21 cellular contexts compared by ENCODE assay signal in the genomic region with DNA sequence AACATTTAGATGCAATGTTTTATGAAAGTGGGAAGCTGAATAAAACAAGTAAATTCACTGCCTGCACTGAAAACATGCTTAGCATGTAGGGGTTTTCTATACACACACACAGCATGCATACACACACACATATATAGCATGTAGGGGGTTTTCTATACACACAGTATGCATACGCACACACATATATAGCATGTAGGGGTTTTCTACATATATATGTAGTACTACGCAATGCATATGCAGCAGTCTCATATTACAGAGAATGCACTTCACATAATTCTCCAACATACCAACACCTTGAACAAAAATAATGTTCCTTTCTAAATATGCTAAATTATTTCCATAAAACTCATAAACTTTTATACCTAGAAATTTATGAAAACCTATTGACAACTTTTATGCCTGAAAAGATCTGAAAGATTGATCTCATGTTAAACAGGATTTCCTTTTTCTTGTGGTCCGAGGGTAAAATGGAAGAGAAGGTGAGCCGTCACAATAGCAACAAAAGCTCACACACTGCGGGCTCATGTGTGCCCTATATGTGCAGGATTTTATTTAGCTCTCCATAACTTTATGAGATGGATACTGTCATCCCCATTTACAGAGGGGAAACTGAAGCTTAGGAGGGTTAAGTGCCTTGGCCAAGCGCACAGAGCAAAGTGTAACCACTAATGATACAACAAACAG.
DNase-seq lines count a peak whose midpoint lies in the region; ATAC-seq and TF ChIP-seq lines count a peak whose summit lies in the region.
"Had no signal": no experiment of that assay in that cellular context is flagged by ENCODE, and none has a peak within 500 bp of the region (broad histone marks: within the 10 kb centered on the region; RNA-seq: fewer than 3 reads in every experiment).

No MANE protein-coding gene starts in this region.

- no peaks in the 10 kb centered on the region for H3K9me3 Mint-ChIP-seq in T-helper 1 cell treated with Interleukin-12 subunit alpha and Interleukin-12 subunit beta and Interleukin-4 antibody, amounts not matched to agents 30 μg/mL and 1 μg/mL, for 36 hours
- no peaks in the 10 kb centered on the region for H3K9me3 Mint-ChIP-seq in CD4-positive, alpha-beta T cell
- no peaks in the 10 kb centered on the region for H3K9me3 Mint-ChIP-seq in activated naive CD8-positive, alpha-beta T cell treated with anti-CD3 and anti-CD28 coated beads, Interleukin-2, amount 50 U/mL, for 24 hours
- H3K9me3 Mint-ChIP-seq: naive B cell had no signal

- intact Hi-C loops in CD4-positive, alpha-beta T cell (cut with DNase I, micrococcal nuclease) = no loop called here
- intact Hi-C loops in prostate gland (cut with DNase I) = no loop called here

- peaks cover 34% of the 10 kb centered on the region for H3K36me3 Mint-ChIP-seq in T-helper 1 cell treated with Interleukin-12 subunit alpha and Interleukin-12 subunit beta and Interleukin-4 antibody, amounts not matched to agents 30 μg/mL and 1 μg/mL, for 36 hours (ENCODE audit: low read depth)
- peaks cover 91% of the 10 kb centered on the region for H3K36me3 Mint-ChIP-seq in CD4-positive, alpha-beta T cell (ENCODE audit: low read depth)
- peaks cover 56% of the 10 kb centered on the region for H3K36me3 Mint-ChIP-seq in activated naive CD8-positive, alpha-beta T cell treated with anti-CD3 and anti-CD28 coated beads, Interleukin-2, amount 50 U/mL, for 24 hours (ENCODE audit: low read depth)

- peaks cover 38% of the 10 kb centered on the region for H3K4me1 Mint-ChIP-seq in T-helper 1 cell treated with Interleukin-12 subunit alpha and Interleukin-12 subunit beta and Interleukin-4 antibody, amounts not matched to agents 30 μg/mL and 1 μg/mL, for 36 hours (ENCODE audit: low read depth)
- peaks cover 94% of the 10 kb centered on the region for H3K4me1 Mint-ChIP-seq in CD4-positive, alpha-beta T cell (ENCODE audit: low read depth)
- peaks cover 76% of the 10 kb centered on the region for H3K4me1 Mint-ChIP-seq in activated naive CD8-positive, alpha-beta T cell treated with anti-CD3 and anti-CD28 coated beads, Interleukin-2, amount 50 U/mL, for 24 hours

- no peak for TF ChIP-seq CTCF in CD4-positive, alpha-beta T cell (IDR thresholded peaks at IDR 0.05)
- no peak for TF ChIP-seq CTCF in prostate gland (IDR thresholded peaks at IDR 0.05)

- WGBS in prostate gland = 90% methylated on average over 6 of the region's 6 CpGs

- CTCF ChIA-PET in CD4-positive, alpha-beta T cell (lab: Charles Lee) = interaction anchor here (1.2 to 1.7 kb wide), 4 partner anchors 9 to 142 kb away, joined by 4 to 6 read pairs (median 4); a partner anchor contains a TSS

- H3K27ac ChIP-seq in CD4-positive, alpha-beta T cell (ENCODE audit: low read depth, low read length) = peak overlapping the region; percentile 47
- H3K27ac ChIP-seq in prostate gland = peak overlapping the region; percentile 26 to 94
- H3K27ac ChIP-seq: 22Rv1, right lobe of liver had no signal

- peak; percentile 69 for ATAC-seq in CD4-positive, alpha-beta T cell (ENCODE audit: poor library complexity)
- no peak for ATAC-seq in activated naive CD8-positive, alpha-beta T cell treated with anti-CD3 and anti-CD28 coated beads, Interleukin-2, amount 50 U/mL, for 24 hours
- no peak for ATAC-seq in GM21737 (IDR thresholded peaks at IDR 0.05; ENCODE audit: unreplicated experiment)
- ATAC-seq: right lobe of liver had no signal

- no peak for DNase-seq in T-helper 1 cell
- no peak for DNase-seq in CD4-positive, alpha-beta T cell
- DNase-seq in activated naive CD8-positive, alpha-beta T cell treated with anti-CD3 and anti-CD28 coated beads, Interleukin-2, amount 50 U/mL, for 24 hours = no peak
- DNase-seq in prostate gland (ENCODE audit: low spot score) = no peak
- DNase-seq in NCI-H82 treated with DMSO at 0.1 percent for 48 hours (lab: John Stamatoyannopoulos, UW; ENCODE audit: unreplicated experiment) = no peak
- no peak for DNase-seq in effector CD8-positive, alpha-beta T cell (lab: John Stamatoyannopoulos, UW)
- DNase-seq: activated CD4-positive, alpha-beta T cell treated with anti-CD3 and anti-CD28 coated beads, Interleukin-2, amount 50 U/mL, for 1 hour; AML-193; anterior cingulate cortex; Caco-2; DND-41; effector CD4-positive, alpha-beta T cell; mesenchymal stem cell; naive B cell; NCI-H2171 treated with DMSO at 0.1 percent for 48 hours; NCI-H526 treated with DMSO at 0.1 percent for 48 hours; right lobe of liver; SK-N-SH had no signal

- peak overlapping the region; percentile 52 for H3K27ac Mint-ChIP-seq in T-helper 1 cell treated with Interleukin-12 subunit alpha and Interleukin-12 subunit beta and Interleukin-4 antibody, amounts not matched to agents 30 μg/mL and 1 μg/mL, for 36 hours
- H3K27ac Mint-ChIP-seq in CD4-positive, alpha-beta T cell = peak overlapping the region; percentile 85
- H3K27ac Mint-ChIP-seq in activated naive CD8-positive, alpha-beta T cell treated with anti-CD3 and anti-CD28 coated beads, Interleukin-2, amount 50 U/mL, for 24 hours = peak overlapping the region; percentile 15

- H3K27me3 Mint-ChIP-seq in T-helper 1 cell treated with Interleukin-12 subunit alpha and Interleukin-12 subunit beta and Interleukin-4 antibody, amounts not matched to agents 30 μg/mL and 1 μg/mL, for 36 hours (ENCODE audit: low read depth) = no peaks in the 10 kb centered on the region
- H3K27me3 Mint-ChIP-seq in CD4-positive, alpha-beta T cell = no peaks in the 10 kb centered on the region
- H3K27me3 Mint-ChIP-seq in activated naive CD8-positive, alpha-beta T cell treated with anti-CD3 and anti-CD28 coated beads, Interleukin-2, amount 50 U/mL, for 24 hours = no peaks in the 10 kb centered on the region
- H3K27me3 Mint-ChIP-seq: naive B cell had no signal

- H3K4me3 ChIP-seq in prostate gland = no peak overlapping the region
- H3K4me3 ChIP-seq: right lobe of liver had no signal

- H3K27me3 ChIP-seq in CD4-positive, alpha-beta T cell (ENCODE audit: control insufficient read depth, insufficient read depth, low read length) = no peaks in the 10 kb centered on the region
- H3K27me3 ChIP-seq in prostate gland (replicated peaks; ENCODE audit: insufficient read depth) = no peaks in the 10 kb centered on the region
- H3K27me3 ChIP-seq: right lobe of liver had no signal

- POLR2A ChIA-PET in CD4-positive, alpha-beta T cell (lab: Charles Lee) = interaction anchor here (0.8 to 3.5 kb wide), 11 partner anchors 9 to 335 kb away, joined by 3 to 12 read pairs (median 4); a partner anchor contains a TSS

- H3K4me1 ChIP-seq in prostate gland (replicated peaks) = peaks cover 25% of the 10 kb centered on the region
- H3K4me1 ChIP-seq: Caco-2 had no signal

- no peaks in the 10 kb centered on the region for H3K9me3 ChIP-seq in CD4-positive, alpha-beta T cell (ENCODE audit: control insufficient read depth, low read length)
- H3K9me3 ChIP-seq in prostate gland = no peaks in the 10 kb centered on the region
- H3K9me3 ChIP-seq: Caco-2, right lobe of liver, SK-N-SH had no signal

- H3K4me3 Mint-ChIP-seq in T-helper 1 cell treated with Interleukin-12 subunit alpha and Interleukin-12 subunit beta and Interleukin-4 antibody, amounts not matched to agents 30 μg/mL and 1 μg/mL, for 36 hours = peak overlapping the region; percentile 58
- H3K4me3 Mint-ChIP-seq in CD4-positive, alpha-beta T cell = peak overlapping the region; percentile 12
- H3K4me3 Mint-ChIP-seq in activated naive CD8-positive, alpha-beta T cell treated with anti-CD3 and anti-CD28 coated beads, Interleukin-2, amount 50 U/mL, for 24 hours = no peak overlapping the region
- H3K4me3 Mint-ChIP-seq: naive B cell had no signal

- peaks cover 0 to 8% of the 10 kb centered on the region in 2 donors for H3K36me3 ChIP-seq in prostate gland

- TF ChIP-seq POLR2A in prostate gland (IDR thresholded peaks at IDR 0.05) = no peak

Comparison
In these comparisons a context has a peak if more than half of its experiments do, and no peak if none do; other contexts are left out.
1. H3K27ac Mint-ChIP-seq: peak in every context shown above with its lines; median percentile 85 in CD4-positive, alpha-beta T cell; 52 in T-helper 1 cell treated with Interleukin-12 subunit alpha and Interleukin-12 subunit beta and Interleukin-4 antibody, amounts not matched to agents 30 μg/mL and 1 μg/mL, for 36 hours; 15 in activated naive CD8-positive, alpha-beta T cell treated with anti-CD3 and anti-CD28 coated beads, Interleukin-2, amount 50 U/mL, for 24 hours.